ENCODE assay signal across 9 cellular contexts in genomic region chr1:211928993-211929637, GRCh38.
DNase-seq lines count a peak whose midpoint lies in the region; ATAC-seq and TF ChIP-seq lines count a peak whose summit lies in the region.
"Had no signal": no experiment of that assay in that cellular context is flagged by ENCODE, and none has a peak within 500 bp of the region (broad histone marks: within the 10 kb centered on the region; RNA-seq: fewer than 3 reads in every experiment).

No MANE protein-coding gene starts in this region.

- WGBS in thyroid gland, 2 donors: 65 to 71% methylated on average over 9 of the region's 9 CpGs

- DNase-seq in NCI-H2081 (lab: John Stamatoyannopoulos, UW) (peak; percentile 65 to 87), NCI-H2081 treated with DMSO at 0.1 percent for 48 hours (lab: John Stamatoyannopoulos, UW) (no peak), NOMO-1 treated with dmso at 0.1 percent for 144 hours (lab: John Stamatoyannopoulos, UW; ENCODE audit: unreplicated experiment) (peak; percentile 62), fibroblast of pulmonary artery (ENCODE audit: low read depth) (peak; percentile 46), thyroid gland (peak; percentile 27 to 34), nucleus accumbens (lab: John Stamatoyannopoulos, UW) (no peak)
- DNase-seq in activated naive CD4-positive, alpha-beta T cell treated with anti-CD3 and anti-CD28 coated beads, Interleukin-2, amount 50 U/mL, for 16 hours: no peak
- DNase-seq: testis had no signal

- no peak overlapping the region for H3K27ac ChIP-seq in thyroid gland
- H3K27ac ChIP-seq: testis had no signal

- no peaks in the 10 kb centered on the region for H3K27me3 ChIP-seq in thyroid gland
- H3K27me3 ChIP-seq: testis had no signal

- peaks cover 0 to 10% of the 10 kb centered on the region in 2 donors for H3K4me1 ChIP-seq in thyroid gland
- H3K4me1 ChIP-seq: testis had no signal

- intact Hi-C loops in thyroid gland (cut with DNase I): no loop called here

- TF ChIP-seq CTCF in fibroblast of pulmonary artery (IDR thresholded peaks at IDR 0.05; ENCODE audit: low read length, missing control alignments) (no peak), thyroid gland (IDR thresholded peaks at IDR 0.05) (no peak)

- no peaks in the 10 kb centered on the region for H3K9me3 ChIP-seq in thyroid gland
- H3K9me3 ChIP-seq: testis had no signal

- TF ChIP-seq POLR2A in thyroid gland (IDR thresholded peaks at IDR 0.05): no peak

- H3K36me3 ChIP-seq in thyroid gland: no peaks in the 10 kb centered on the region

- no peak for ATAC-seq in GM21367 (IDR thresholded peaks at IDR 0.05; ENCODE audit: unreplicated experiment)

- H3K4me3 ChIP-seq in fibroblast of pulmonary artery (replicated peaks; ENCODE audit: low read depth, low read length) (no peak overlapping the region), thyroid gland (replicated peaks in 1 of 3) (no peak overlapping the region)
- H3K4me3 ChIP-seq: testis had no signal

Comparison
In these comparisons a context has a peak if more than half of its experiments do, and no peak if none do; other contexts are left out.
1. DNase-seq: peak in NCI-H2081 (2 of 2), NOMO-1 treated with dmso at 0.1 percent for 144 hours (single experiment), fibroblast of pulmonary artery (single experiment) and thyroid gland (2 of 2); none in NCI-H2081 treated with DMSO at 0.1 percent for 48 hours (single experiment), activated naive CD4-positive, alpha-beta T cell treated with anti-CD3 and anti-CD28 coated beads, Interleukin-2, amount 50 U/mL, for 16 hours (single experiment) and nucleus accumbens (0 of 56).